Comparison of ENCODE assay signal across 16 cellular contexts in genomic region chr12:108324678-108325358, GRCh38. TPM values are rescaled to one million over a fixed set of nuclear protein-coding genes. Genes with fewer than 3 reads are reported as not detected.
"Had no signal": no experiment of that assay in that cellular context is flagged by ENCODE, and none has a peak within 500 bp of the region (broad histone marks: within the 10 kb centered on the region; RNA-seq: fewer than 3 reads in every experiment).

No MANE protein-coding gene starts in this region.

- H3K27ac Mint-ChIP-seq: activated T-cell treated with anti-CD3 and anti-CD28 coated beads, Interleukin-2, amount 50 U/mL, for 72 hours; nephron progenitor cell; T-helper 2 cell treated with Interferon-gamma antibody and Interleukin-4, amounts not matched to agents 5 μg/mL and 100 μg/mL, for 36 hours had no signal

- FAIRE-seq: endometrium had no signal

- H3K9me3 Mint-ChIP-seq: nephron progenitor cell; stimulated activated naive CD8-positive, alpha-beta T cell treated with anti-CD3 and anti-CD28 coated beads, Interleukin-15, Interleukin-2, amounts not matched to agents 100 ng/mL and 50 ng/mL, for 24 hours; T-helper 2 cell treated with Interferon-gamma antibody and Interleukin-4, amounts not matched to agents 5 μg/mL and 100 μg/mL, for 36 hours had no signal

- H3K4me3 Mint-ChIP-seq: activated T-cell treated with anti-CD3 and anti-CD28 coated beads, Interleukin-2, amount 50 U/mL, for 72 hours; nephron progenitor cell; stimulated activated naive CD8-positive, alpha-beta T cell treated with anti-CD3 and anti-CD28 coated beads, Interleukin-15, Interleukin-2, amounts not matched to agents 100 ng/mL and 50 ng/mL, for 24 hours; T-helper 2 cell treated with Interferon-gamma antibody and Interleukin-4, amounts not matched to agents 5 μg/mL and 100 μg/mL, for 36 hours had no signal

- H3K27me3 ChIP-seq: dorsolateral prefrontal cortex, testis had no signal

- ATAC-seq: activated T-cell treated with anti-CD3 and anti-CD28 coated beads, Interleukin-2, amount 50 U/mL, for 72 hours; esophagus mucosa; left colon had no signal

- H3K9me3 ChIP-seq: testis had no signal

- H3K27ac ChIP-seq: testis had no signal

- H3K4me3 ChIP-seq: dorsolateral prefrontal cortex, testis had no signal

- DNase-seq: activated CD4-positive, alpha-beta T cell treated with anti-CD3 and anti-CD28 coated beads, Interleukin-2, amount 50 U/mL, for 48 hours; activated CD4-positive, CD25-positive, alpha-beta regulatory T cell treated with anti-CD3 and anti-CD28 coated beads, Interleukin-2, amount 50 U/mL, for 72 hours; activated T-cell treated with anti-CD3 and anti-CD28 coated beads, Interleukin-2, amount 50 U/mL, for 72 hours; caudate nucleus; dorsolateral prefrontal cortex; glutamatergic neuron; left colon; mammary epithelial cell; nephron progenitor cell; stimulated activated CD4-positive, alpha-beta T cell treated with anti-CD3 and anti-CD28 coated beads, Interleukin-15, amount 100 ng/mL, for 24 hours; stimulated activated CD4-positive, alpha-beta T cell treated with anti-CD3 and anti-CD28 coated beads, Interleukin-4, amount 100 ng/mL, for 24 hours; testis had no signal

RNA-seq across cellular contexts. Expression of gene CMKLR1, which starts 14.3 kb away (rescaled TPM):
- total RNA-seq: activated T-cell treated with anti-CD3 and anti-CD28 coated beads, Interleukin-2, amount 50 U/mL, for 72 hours had no signal
- polyA plus RNA-seq: mammary epithelial cell had no signal
